Comparison of ENCODE assay signal across 1 cellular context in genomic region chr7:12409097-12409711, GRCh38.
TF ChIP-seq lines count a peak whose summit lies in the region.

No MANE protein-coding gene starts in this region.

TF ChIP-seq in H1, 55 proteins besides CTCF, POLR2A, EP300 and RAD21:
- no peak for TF ChIP-seq SP4 (IDR thresholded peaks at IDR 0.05; ENCODE audit: low read length)
- no peak for TF ChIP-seq MAX (IDR thresholded peaks at IDR 0.05)
- TF ChIP-seq SRF (IDR thresholded peaks at IDR 0.05; ENCODE audit: low read depth, low read length), result no peak
- TF ChIP-seq GABPA (IDR thresholded peaks at IDR 0.05; ENCODE audit: borderline replicate concordance, insufficient read depth, low read length), result no peak
- TF ChIP-seq SUZ12 (IDR thresholded peaks at IDR 0.05; ENCODE audit: low read length), result no peak
- no peak for TF ChIP-seq RBBP5 (IDR thresholded peaks at IDR 0.05; ENCODE audit: borderline replicate concordance, low read depth, low read length)
- no peak for TF ChIP-seq JUN (IDR thresholded peaks at IDR 0.05; ENCODE audit: low read depth, low read length)
- TF ChIP-seq FOSL1 (IDR thresholded peaks at IDR 0.05; ENCODE audit: insufficient read depth, low read depth, low read length), result no peak
- no peak for TF ChIP-seq HDAC2 (IDR thresholded peaks at IDR 0.05; ENCODE audit: borderline replicate concordance in 1 of 2, low read depth in 2 of 2, low read length in 2 of 2)
- no peak for TF ChIP-seq NRF1 (IDR thresholded peaks at IDR 0.05; ENCODE audit: low read depth, low read length)
- TF ChIP-seq YY1 (IDR thresholded peaks at IDR 0.05; ENCODE audit: low read depth, low read length), result no peak
TF ChIP-seq in H1: peak in this region for 0.
